In genomic region chr14:76844223-76844622, GRCh38 we compare ENCODE assay signal across 8 cellular contexts. TPM values are rescaled to one million over a fixed set of nuclear protein-coding genes. Genes with fewer than 3 reads are reported as not detected.
DNase-seq lines count a peak whose midpoint lies in the region; ATAC-seq, FAIRE-seq and TF ChIP-seq lines count a peak whose summit lies in the region.

No MANE protein-coding gene starts in this region.

- SMC1A ChIA-PET in GM12878 (lab: Charles Lee; ENCODE audit: uncharacterized antibody, unreplicated experiment), result no interaction called here

- no peak overlapping the region for H3K27ac Mint-ChIP-seq in nephron progenitor cell

- FAIRE-seq in GM12878 (lab: Jason Lieb, UNC) (no peak), RCC 7860 (lab: Jason Lieb, UNC) (no peak)

- H4K20me1 ChIP-seq in HCT116 (ENCODE audit: insufficient read depth), result no peaks in the 10 kb centered on the region
- no peaks in the 10 kb centered on the region for H4K20me1 ChIP-seq in GM12878 (ENCODE audit: control insufficient read depth, insufficient read depth)

- H3K9ac ChIP-seq in HCT116 (ENCODE audit: low read length) (no peak overlapping the region), GM12878 (ENCODE audit: control insufficient read depth, insufficient read depth, low read length) (no peak overlapping the region)

- peaks cover 23% of the 10 kb centered on the region for H3K27me3 Mint-ChIP-seq in nephron progenitor cell (ENCODE audit: low read depth, poor library complexity)

- ATAC-seq in HCT116, result peak; percentile 97
- peak; percentile 88 for ATAC-seq in GM12878
- peak; percentile 66 for ATAC-seq in lung (ENCODE audit: insufficient read depth, low FRiP score)
- ATAC-seq in GM18520 (IDR thresholded peaks at IDR 0.05; ENCODE audit: unreplicated experiment), result no peak

- H3K36me3 Mint-ChIP-seq in nephron progenitor cell (ENCODE audit: low read depth), result no peaks in the 10 kb centered on the region

- H3K27me3 ChIP-seq in HCT116 (ENCODE audit: insufficient read depth, low read length) (no peaks in the 10 kb centered on the region), GM12878 (replicated peaks in 1 of 2; ENCODE audit: control insufficient read depth in 2 of 2, insufficient read depth in 2 of 2, low read length in 1 of 2) (no peaks in the 10 kb centered on the region), lung (ENCODE audit: control insufficient read depth, insufficient read depth) (no peaks in the 10 kb centered on the region)

- CTCF ChIA-PET in HCT116 (lab: Charles Lee), result no interaction called here
- CTCF ChIA-PET in GM12878 (lab: Yijun Ruan, JAX), result no interaction called here

- H3K4me1 Mint-ChIP-seq in nephron progenitor cell, result peaks cover 8% of the 10 kb centered on the region

- intact Hi-C loops in HCT116 (cut with micrococcal nuclease) (no loop called here), GM12878 (cut with micrococcal nuclease; ENCODE audit: unreplicated experiment) (no loop called here)

- H3K4me3 ChIP-seq in HCT116 (replicated peaks in 1 of 2; ENCODE audit: low read depth in 1 of 2, low read length in 2 of 2), result no peak overlapping the region
- H3K4me3 ChIP-seq in GM12878, result no peak overlapping the region
- H3K4me3 ChIP-seq in lung, result no peak overlapping the region

- H3K27ac ChIP-seq in HCT116 (ENCODE audit: low read depth, low read length), result no peak overlapping the region
- H3K27ac ChIP-seq in GM12878 (ENCODE audit: control insufficient read depth, insufficient read depth), result no peak overlapping the region
- peak overlapping the region; percentile 66 for H3K27ac ChIP-seq in lung (ENCODE audit: low read depth in 1 of 2, low read length in 1 of 2)

- in situ Hi-C loops in GM12878 (cut with MboI), result no loop called here

- H3K79me2 ChIP-seq in HCT116 (ENCODE audit: insufficient read depth, low read length) (no peaks in the 10 kb centered on the region), GM12878 (ENCODE audit: control insufficient read depth, insufficient read depth, low read length) (no peaks in the 10 kb centered on the region)

- RAD21 ChIA-PET in HCT116 (lab: Charles Lee; ENCODE audit: low non-redundant PET in 1 of 2, low total read pairs in 2 of 2, uncharacterized antibody in 2 of 2, unreplicated experiment in 2 of 2), result no interaction called here
- RAD21 ChIA-PET in GM12878 (lab: Charles Lee; ENCODE audit: unreplicated experiment), result interaction anchor here (0.7 kb wide), 1 partner anchor 30 kb away, joined by 3 read pairs; no protein-coding TSS in a partner anchor

- POLR2A ChIA-PET in HCT116 (lab: Charles Lee) (no interaction called here), GM12878 (lab: Charles Lee) (no interaction called here)

- TF ChIP-seq RAD21 in HCT116 (IDR thresholded peaks at IDR 0.05; ENCODE audit: low read depth) (no peak), GM12878 (IDR thresholded peaks at IDR 0.05; ENCODE audit: insufficient read depth, low read depth, low read length) (no peak)

- BruUV-seq in HCT116 (replicated peaks; lab: Mats Ljungman, UMichigan) (no TSS peak), GM12878 (replicated peaks; lab: Mats Ljungman, UMichigan) (no TSS peak)

- H3K9me2 ChIP-seq in HCT116 (ENCODE audit: insufficient read depth), result no peaks in the 10 kb centered on the region

- peak overlapping the region; percentile 20; the same call in 1 of the 2 replicates for H3K4me2 ChIP-seq in HCT116 (ENCODE audit: low read length)
- H3K4me2 ChIP-seq in GM12878 (ENCODE audit: control insufficient read depth, insufficient read depth), result no peak overlapping the region

- no peaks in the 10 kb centered on the region for H3K36me3 ChIP-seq in HCT116 (ENCODE audit: control insufficient read depth in 1 of 2, insufficient read depth in 2 of 2, low read length in 2 of 2)
- H3K36me3 ChIP-seq in GM12878 (ENCODE audit: control insufficient read depth in 2 of 2, insufficient read depth in 2 of 2, low read length in 1 of 2), result no peaks in the 10 kb centered on the region
- H3K36me3 ChIP-seq in lung (ENCODE audit: control insufficient read depth in 2 of 2, insufficient read depth in 2 of 2, low read length in 2 of 2), result no peaks in the 10 kb centered on the region

- TF ChIP-seq EP300 in GM12878 (IDR thresholded peaks at IDR 0.05; ENCODE audit: borderline replicate concordance in 1 of 2, control insufficient read depth in 1 of 2, low read depth in 2 of 2, low read length in 2 of 2), result no peak

- peak; percentile 47 for DNase-seq in HCT116 (ENCODE audit: low read depth, low spot score)
- DNase-seq in UCSD-AML1 (lab: John Stamatoyannopoulos, UW; ENCODE audit: unreplicated experiment), result peak; percentile 80
- no peak for DNase-seq in GM12878 (ENCODE audit: low read depth, low spot score)
- DNase-seq in lung (ENCODE audit: low spot score), result peak; percentile 44
- DNase-seq in stimulated activated naive CD4-positive, alpha-beta T cell treated with Interleukin-2 at 50 U/mL for 16 hours (lab: John Stamatoyannopoulos, UW), result peak; percentile 33
- DNase-seq in nephron progenitor cell, result no peak
- DNase-seq in RCC 7860 (ENCODE audit: low spot score), result no peak

- peak overlapping the region; percentile 80 for H2AFZ ChIP-seq in HCT116 (ENCODE audit: low read depth, low read length, poor library complexity, severe bottlenecking)
- H2AFZ ChIP-seq in GM12878 (ENCODE audit: control insufficient read depth, low read depth, low read length), result no peak overlapping the region

- 34% methylated on average over 9 of the region's 9 CpGs for WGBS in GM12878 (ENCODE audit: insufficient coverage, insufficient replicate concordance, low lambda C conversion rate, missing lambda C conversion rate)
- 40 to 45% methylated on average over 9 of the region's 9 CpGs for WGBS in lung, 2 donors

- H3K9me3 ChIP-seq in HCT116 (ENCODE audit: control insufficient read depth in 1 of 2, insufficient read depth in 1 of 2, low read depth in 1 of 2, low read length in 2 of 2) (no peaks in the 10 kb centered on the region), GM12878 (replicated peaks; ENCODE audit: control insufficient read depth, insufficient read depth, low read length) (no peaks in the 10 kb centered on the region), lung (ENCODE audit: control insufficient read depth in 2 of 2, insufficient read depth in 1 of 2, low read length in 1 of 2) (no peaks in the 10 kb centered on the region)

- H3K4me1 ChIP-seq in HCT116 (ENCODE audit: control insufficient read depth in 1 of 2, insufficient read depth in 2 of 2, low read length in 2 of 2) (peaks cover 14 to 18% of the 10 kb centered on the region in 2 experiments), GM12878 (ENCODE audit: control insufficient read depth, insufficient read depth, low read length) (no peaks in the 10 kb centered on the region), lung (ENCODE audit: control insufficient read depth in 2 of 2, insufficient read depth in 2 of 2, low read length in 2 of 2) (peaks cover 0 to 1% of the 10 kb centered on the region in 2 donors)

- TF ChIP-seq CTCF in HCT116 (IDR thresholded peaks at IDR 0.05 in 2 of 3, conservative IDR thresholded peaks at IDR 0.05 in 1 of 3; ENCODE audit: borderline replicate concordance in 1 of 3, insufficient read depth in 1 of 3, low read depth in 2 of 3, low read length in 2 of 3), result peak in 2 of 3 experiments; percentile 34 to 45; a peak in 3 of 6 replicates
- 0 out of 6 replicates have a peak, but pooled peaks of 1 of the 3 experiments have one; percentile 26 for TF ChIP-seq CTCF in GM12878 (IDR thresholded peaks at IDR 0.05 in 2 of 3, conservative IDR thresholded peaks at IDR 0.05 in 1 of 3; ENCODE audit: control insufficient read depth in 2 of 3, extremely low read depth in 1 of 3, insufficient read depth in 1 of 3, low read depth in 3 of 3, low read length in 3 of 3)
- TF ChIP-seq CTCF in lung (IDR thresholded peaks at IDR 0.05; ENCODE audit: control extremely low read depth, extremely low read depth), result no peak
- no peak for TF ChIP-seq CTCF in nephron progenitor cell (IDR thresholded peaks at IDR 0.05)

- no peak overlapping the region for H3K4me3 Mint-ChIP-seq in nephron progenitor cell

- TF ChIP-seq POLR2A in HCT116 (IDR thresholded peaks at IDR 0.05; ENCODE audit: borderline replicate concordance, extremely low read depth, insufficient read depth, insufficient read length) (no peak), GM12878 (IDR thresholded peaks at IDR 0.05; ENCODE audit: low read depth, low read length) (no peak)

- no peaks in the 10 kb centered on the region for H3K9me3 Mint-ChIP-seq in nephron progenitor cell

RNA-seq across cellular contexts. Expression of gene LRRC74A, which starts 18.0 kb away (rescaled TPM):
- total RNA-seq in HCT116 (2021; ENCODE audit: unreplicated experiment), result not detected
- not detected in 2 replicates for polyA plus RNA-seq in HCT116 (2012)
- not detected in 2 replicates for total RNA-seq in GM12878 (2013; cell fraction: nucleolus; rRNA removed)
- total RNA-seq in GM12878 (2014; rRNA removed), result not detected in 2 replicates
- not detected in 2 replicates for total RNA-seq in GM12878 (2014; rRNA removed; fragmentation: Illumina TruSeq; extraction: Trizol)
- not detected in 2 replicates for total RNA-seq in GM12878 (2021)
- not detected for polyA plus RNA-seq in GM12878 (2011; ENCODE audit: low read depth)
- polyA plus RNA-seq in GM12878 (2011; rRNA removed), result not detected in 2 replicates
- polyA plus RNA-seq in GM12878 (2011; cell fraction: cytosol; rRNA removed), result not detected in 2 replicates
- not detected in 2 replicates for polyA plus RNA-seq in GM12878 (2011; cell fraction: nucleus; rRNA removed)
- not detected in 2 replicates for polyA plus RNA-seq in GM12878 (2012)
- not detected in 2 replicates for polyA plus RNA-seq in GM12878 (2014; fragmentation: Illumina TruSeq; extraction: Trizol)
- polyA plus RNA-seq in GM12878 (2014; fragmentation: Nextera tagmentation; extraction: Ambion mirVana), result not detected
- not detected in 2 replicates for polyA plus RNA-seq in GM12878 (2014; rRNA removed)
- polyA plus RNA-seq in GM12878 (2016; fragmentation: Nextera tagmentation; extraction: Ambion mirVana), result not detected
- polyA minus RNA-seq in GM12878 (2011; rRNA and poly(A)+ RNA removed), result not detected in 2 replicates
- polyA minus RNA-seq in GM12878 (2011; cell fraction: cytosol; rRNA and poly(A)+ RNA removed), result not detected in 2 replicates
- not detected in 2 replicates for polyA minus RNA-seq in GM12878 (2011; cell fraction: nucleus; rRNA and poly(A)+ RNA removed)
- not detected for total RNA-seq in lung
- polyA plus RNA-seq in lung, result not detected

RNA-seq across cellular contexts. Expression of gene ANGEL1, which starts 31.5 kb away (rescaled TPM):
- total RNA-seq in HCT116 (2021; ENCODE audit: unreplicated experiment) (20.6 TPM), GM12878 (2014; rRNA removed) (7.4 and 11.1 TPM in 2 replicates), GM12878 (2014; rRNA removed; fragmentation: Illumina TruSeq; extraction: Trizol) (9.1 and 9.4 TPM in 2 replicates), GM12878 (2021) (17.2 and 17.8 TPM in 2 replicates), lung (10 to 100 TPM; 19.5 to 20.4 TPM)
- polyA plus RNA-seq in HCT116 (2012), result 11.5 and 13.0 TPM in 2 replicates
- 59.6 and 65.0 TPM in 2 replicates for total RNA-seq in GM12878 (2013; cell fraction: nucleolus; rRNA removed)
- polyA plus RNA-seq in GM12878 (2011; ENCODE audit: low read depth), result 6.4 TPM
- polyA plus RNA-seq in GM12878 (2011; rRNA removed) (25.6 and 29.7 TPM in 2 replicates), GM12878 (2014; fragmentation: Illumina TruSeq; extraction: Trizol) (18.4 and 19.4 TPM in 2 replicates), GM12878 (2014; fragmentation: Nextera tagmentation; extraction: Ambion mirVana) (1 to 10 TPM; 1.7 to 2.8 TPM), GM12878 (2014; rRNA removed) (13.9 and 17.6 TPM in 2 replicates), GM12878 (2016; fragmentation: Nextera tagmentation; extraction: Ambion mirVana) (10 to 100 TPM; 11.8 to 12.8 TPM), lung (10 to 100 TPM; 10.4 to 10.5 TPM)
- polyA plus RNA-seq in GM12878 (2011; cell fraction: cytosol; rRNA removed), result 22.6 and 24.1 TPM in 2 replicates
- polyA plus RNA-seq in GM12878 (2011; cell fraction: nucleus; rRNA removed), result 64.3 and 69.8 TPM in 2 replicates
- polyA plus RNA-seq in GM12878 (2012), result 7.9 and 8.7 TPM in 2 replicates
- 19.4 and 29.2 TPM in 2 replicates for polyA minus RNA-seq in GM12878 (2011; rRNA and poly(A)+ RNA removed)
- polyA minus RNA-seq in GM12878 (2011; cell fraction: cytosol; rRNA and poly(A)+ RNA removed), result 4.3 and 5.3 TPM in 2 replicates
- polyA minus RNA-seq in GM12878 (2011; cell fraction: nucleus; rRNA and poly(A)+ RNA removed), result 16.1 and 28.8 TPM in 2 replicates

Comparison
In these comparisons a context has a peak if more than half of its experiments do, and no peak if none do; other contexts are left out.
1. DNase-seq: peak in HCT116 (single experiment), UCSD-AML1 (single experiment), lung (single experiment) and stimulated activated naive CD4-positive, alpha-beta T cell treated with Interleukin-2 at 50 U/mL for 16 hours (single experiment); none in GM12878 (single experiment), nephron progenitor cell (single experiment) and RCC 7860 (single experiment).
2. H3K27ac ChIP-seq: peak in lung (2 of 2); none in HCT116 (single experiment) and GM12878 (single experiment).
3. CTCF ChIP-seq: peak in HCT116 (2 of 3); none in lung (single experiment) and nephron progenitor cell (single experiment).
4. Of the 18 proteins assayed by ChIP-seq in both GM12878 and HCT116: peak only in GM12878: none; only in HCT116: MAX; in both: none; in neither: 16; mixed calls (peak in some experiments, not most) for 1.